ENCODE assay signal across 8 cellular contexts in genomic region chr21:41133896-41134522, GRCh38. TPM values are rescaled to one million over a fixed set of nuclear protein-coding genes. Genes with fewer than 3 reads are reported as not detected.
DNase-seq lines count a peak whose midpoint lies in the region; ATAC-seq and TF ChIP-seq lines count a peak whose summit lies in the region.

No MANE protein-coding gene starts in this region.

- 54 to 56% methylated on average over 5 of the region's 5 CpGs for WGBS in thyroid gland, 2 donors

- TF ChIP-seq CTCF in thyroid gland (IDR thresholded peaks at IDR 0.05): peak; percentile 14 to 59 (median 27)

- no peaks in the 10 kb centered on the region for H3K27me3 ChIP-seq in thyroid gland

- no peak overlapping the region for H3K27ac ChIP-seq in thyroid gland

- no peak for TF ChIP-seq POLR2A in thyroid gland (IDR thresholded peaks at IDR 0.05)

- DNase-seq in COLO829 (ENCODE audit: low spot score): peak; percentile 71
- DNase-seq in HK-2 (ENCODE audit: unreplicated experiment): peak; percentile 6
- DNase-seq in SKM-1 (lab: John Stamatoyannopoulos, UW; ENCODE audit: unreplicated experiment): peak; percentile 60
- DNase-seq in globus pallidus (ENCODE audit: low spot score): peak; percentile 31
- DNase-seq in thyroid gland: no peak
- DNase-seq in stimulated activated CD4-positive, alpha-beta T cell treated with anti-CD3 and anti-CD28 coated beads, Interleukin-4, amount 100 ng/mL, for 4 hours: no peak
- no peak for DNase-seq in stimulated activated naive CD4-positive, alpha-beta T cell treated with Interleukin-2 at 50 U/mL for 16 hours (lab: John Stamatoyannopoulos, UW)

- no peaks in the 10 kb centered on the region for H3K4me1 ChIP-seq in thyroid gland

- no peaks in the 10 kb centered on the region for H3K9me3 ChIP-seq in thyroid gland

- intact Hi-C loops in thyroid gland (cut with DNase I): no loop called here

- ATAC-seq in HG03460 (IDR thresholded peaks at IDR 0.05; ENCODE audit: unreplicated experiment): no peak

- no peaks in the 10 kb centered on the region for H3K36me3 ChIP-seq in thyroid gland

- H3K4me3 ChIP-seq in thyroid gland (replicated peaks in 1 of 3): no peak overlapping the region

RNA-seq across cellular contexts. Expression of gene BACE2, which starts 34.0 kb away (rescaled TPM):
- total RNA-seq in thyroid gland: 10 to 100 TPM; 59.0 to 89.1 (median 68.1) TPM

Comparison
In these comparisons a context has a peak if more than half of its experiments do, and no peak if none do; other contexts are left out.
1. DNase-seq: peak in COLO829 (single experiment), HK-2 (single experiment), SKM-1 (single experiment) and globus pallidus (single experiment); none in thyroid gland (0 of 2), stimulated activated CD4-positive, alpha-beta T cell treated with anti-CD3 and anti-CD28 coated beads, Interleukin-4, amount 100 ng/mL, for 4 hours (0 of 2) and stimulated activated naive CD4-positive, alpha-beta T cell treated with Interleukin-2 at 50 U/mL for 16 hours (single experiment).